ENCODE assay signal across 23 cellular contexts in genomic region chr2:81412681-81413080, GRCh38.
DNase-seq lines count a peak whose midpoint lies in the region; ATAC-seq lines count a peak whose summit lies in the region.
"Had no signal": no experiment of that assay in that cellular context is flagged by ENCODE, and none has a peak within 500 bp of the region (broad histone marks: within the 10 kb centered on the region; RNA-seq: fewer than 3 reads in every experiment).

No MANE protein-coding gene starts in this region.

- no peak for ATAC-seq in HG02884 (IDR thresholded peaks at IDR 0.05; ENCODE audit: unreplicated experiment)
- ATAC-seq: CD8-positive, alpha-beta T cell had no signal

- DNase-seq in A172 (ENCODE audit: low spot score) (peak; percentile 22), HT1080 (ENCODE audit: low read depth) (peak; percentile 22), amniotic epithelial cell (ENCODE audit: low read depth) (peak; percentile 0), mucosa of gallbladder (ENCODE audit: low spot score) (peak; percentile 26), DMS79 treated with DMSO at 0.1 percent for 48 hours (lab: John Stamatoyannopoulos, UW) (no peak), NCI-H1092 treated with DMSO at 0.1 percent for 48 hours (lab: John Stamatoyannopoulos, UW) (no peak), NCI-H1105 treated with DMSO at 0.1 percent for 48 hours (lab: John Stamatoyannopoulos, UW) (no peak)
- DNase-seq: AML-193; C1 segment of cervical spinal cord; Calu3; CD8-positive, alpha-beta T cell; DMS153; GF-D8; IMR-90; MV-4-11; NCI-H1417 treated with DMSO at 0.1 percent for 48 hours; NCI-H187; NCI-H446; NCI-H526 treated with DMSO at 0.1 percent for 48 hours; RPMI8226; SHP77 treated with DMSO at 0.1 percent for 48 hours; SW 1271 had no signal

Comparison
In these comparisons a context has a peak if more than half of its experiments do, and no peak if none do; other contexts are left out.
1. DNase-seq: peak in A172 (single experiment), HT1080 (single experiment), amniotic epithelial cell (single experiment) and mucosa of gallbladder (single experiment); none in DMS79 treated with DMSO at 0.1 percent for 48 hours (single experiment), NCI-H1092 treated with DMSO at 0.1 percent for 48 hours (single experiment) and NCI-H1105 treated with DMSO at 0.1 percent for 48 hours (single experiment).